ENCODE assay signal across 1 cellular context in the genomic region with DNA sequence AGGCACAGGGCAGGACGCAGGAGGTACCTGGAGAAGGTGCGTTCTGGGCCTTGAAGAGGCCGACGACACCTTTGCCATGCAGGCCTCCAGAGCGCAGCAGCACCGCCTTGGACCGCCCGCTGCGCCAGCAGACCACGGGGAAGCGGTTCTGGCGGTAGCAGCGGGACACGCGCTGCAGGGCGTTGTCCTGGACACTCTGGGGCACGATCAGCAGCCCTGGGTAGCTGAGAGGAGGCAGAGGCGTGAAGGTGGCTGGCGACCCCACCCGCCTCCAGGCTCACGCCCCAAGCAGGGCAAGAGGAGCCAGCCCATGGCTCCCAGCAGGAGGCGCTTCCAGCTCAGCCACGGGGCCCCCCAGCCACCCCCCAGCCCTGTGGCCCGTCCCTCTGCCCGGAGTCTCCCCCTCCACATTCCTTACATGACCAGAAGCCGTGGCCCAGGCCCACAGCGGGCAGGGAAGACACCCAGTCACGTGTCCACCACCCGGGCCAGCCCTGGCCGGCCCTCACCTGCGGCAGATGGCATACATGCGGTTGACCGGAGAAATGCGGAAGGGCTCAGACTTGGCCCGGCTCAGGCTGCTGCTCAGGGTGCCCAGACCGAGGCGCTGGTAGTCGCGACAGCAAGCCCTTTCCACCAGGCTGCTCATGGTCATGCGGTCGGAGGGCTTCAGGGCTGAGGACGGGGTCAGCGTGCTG.
TF ChIP-seq lines count a peak whose summit lies in the region.

No MANE protein-coding gene starts in this region.

TF ChIP-seq in HEK293, 187 proteins besides CTCF, POLR2A, EP300 and RAD21 (continued from another document):
- TF ChIP-seq ZNF449 (tag by site-specific recombination; IDR thresholded peaks at IDR 0.05), result no peak
